ENCODE assay signal across 8 cellular contexts in the genomic region with DNA sequence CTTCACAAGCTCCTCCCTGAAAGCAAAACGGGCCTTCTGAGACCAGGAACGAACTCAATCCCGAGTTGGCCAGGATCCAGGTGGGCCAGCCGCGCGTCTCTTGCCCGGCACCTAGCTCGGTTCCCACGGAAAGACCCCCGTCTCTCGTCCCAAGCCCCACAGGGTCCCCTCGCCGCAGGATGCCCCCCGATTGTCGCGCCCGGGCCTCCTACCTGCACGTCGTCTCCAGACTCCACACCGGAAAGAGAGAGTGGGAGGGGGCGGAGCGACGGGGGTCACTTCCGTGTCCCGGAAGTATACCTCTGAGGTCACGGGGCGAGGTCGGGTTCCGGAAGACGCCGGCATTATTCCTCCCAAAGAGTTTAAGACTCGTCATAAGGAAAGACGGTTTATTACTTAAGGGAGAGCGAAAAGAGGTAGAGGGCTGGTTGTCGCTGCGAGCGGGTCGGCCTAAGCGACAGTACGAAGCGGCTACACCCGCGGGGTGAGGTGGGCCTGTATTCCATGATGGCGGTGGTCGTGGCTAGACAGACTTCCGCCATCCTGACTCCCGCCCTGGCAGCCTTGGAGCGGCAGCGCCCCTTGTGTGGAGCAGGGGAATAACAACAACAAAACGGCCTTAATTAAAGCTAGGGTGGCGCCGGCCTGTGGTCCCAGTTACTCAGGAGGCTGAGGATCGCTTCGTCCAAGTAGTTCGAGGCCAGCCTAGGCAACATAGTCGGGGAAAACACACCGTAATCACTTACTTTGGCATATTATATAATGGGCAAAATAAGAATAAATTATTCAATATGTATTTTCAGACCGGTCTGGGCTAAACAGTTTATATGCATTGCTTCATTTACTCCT. TPM values are rescaled to one million over a fixed set of nuclear protein-coding genes. Genes with fewer than 3 reads are reported as not detected.
DNase-seq lines count a peak whose midpoint lies in the region; ATAC-seq, FAIRE-seq and TF ChIP-seq lines count a peak whose summit lies in the region.

A gene (minus strand): TSS at position 249 of the 849 bp plus-strand sequence. CDS start 2,006 bp downstream, outside the sequence.

- H3K27ac Mint-ChIP-seq in activated naive CD4-positive, alpha-beta T cell treated with anti-CD3 and anti-CD28 coated beads, Interleukin-2, amount 50 U/mL, for 72 hours, result peak within 1 kb of the TSS; percentile 99 to 100

- peak; percentile 82 for DNase-seq in NCI-H1092 (lab: John Stamatoyannopoulos, UW)
- DNase-seq in activated naive CD4-positive, alpha-beta T cell treated with anti-CD3 and anti-CD28 coated beads, Interleukin-2, amount 50 U/mL, for 72 hours (ENCODE audit: low spot score in 2 of 2), result peak; percentile 90 to 94
- peak; percentile 79 to 97 (median 91) for DNase-seq in head of caudate nucleus
- peak; percentile 91 to 96 (median 94) for DNase-seq in pancreas
- peak; percentile 94 to 96 for DNase-seq in tibial artery

- 3% methylated on average over 58 of the region's 58 CpGs for WGBS in pancreas, 2 donors

- intact Hi-C loops in head of caudate nucleus (cut with DNase I) (loop anchor here (5.0 to 10.0 kb wide), 3 partner anchors 38 to 205 kb away; a partner anchor contains a TSS), pancreas (cut with DNase I) (loop anchor here in 1 of 3 donors (10.0 kb wide), 1 partner anchor 395 kb away; a partner anchor contains a TSS), tibial artery (cut with DNase I; ENCODE audit: low total_unique reads) (loop anchor here (5.0 to 10.0 kb wide), 2 partner anchors 38 to 205 kb away; no protein-coding TSS in a partner anchor)

- no peak for FAIRE-seq in pancreas (lab: Jason Lieb, UNC)

- H3K4me3 ChIP-seq in pancreas, result peak within 1 kb of the TSS; percentile 57 to 70 (median 69)
- H3K4me3 ChIP-seq in tibial artery, result peak within 1 kb of the TSS; percentile 68 to 69

- H3K4me1 ChIP-seq in pancreas, result peaks cover 7 to 17% (median 8%) of the 10 kb centered on the region in 3 donors
- H3K4me1 ChIP-seq in tibial artery, result peaks cover 0 to 25% (median 14%) of the 10 kb centered on the region in 4 donors

- peaks cover 14 to 30% (median 26%) of the 10 kb centered on the region in 3 donors for H3K36me3 ChIP-seq in pancreas
- peaks cover 30 to 31% (median 31%) of the 10 kb centered on the region in 3 donors for H3K36me3 ChIP-seq in tibial artery

- no peaks in the 10 kb centered on the region for H3K27me3 ChIP-seq in pancreas
- no peaks in the 10 kb centered on the region for H3K27me3 ChIP-seq in tibial artery

- H3K36me3 Mint-ChIP-seq in activated naive CD4-positive, alpha-beta T cell treated with anti-CD3 and anti-CD28 coated beads, Interleukin-2, amount 50 U/mL, for 72 hours, result peaks cover 43 to 45% of the 10 kb centered on the region in 2 donors

- H3K9me3 Mint-ChIP-seq in activated naive CD4-positive, alpha-beta T cell treated with anti-CD3 and anti-CD28 coated beads, Interleukin-2, amount 50 U/mL, for 72 hours, result no peaks in the 10 kb centered on the region

- ATAC-seq in HG02610 (IDR thresholded peaks at IDR 0.05; ENCODE audit: unreplicated experiment) (peak; percentile 93), SK-N-SH treated with all-trans-retinoic acid at 6 μM for 48 hours (peak; percentile 96), pancreas (peak; percentile 96 to 99 (median 98))
- ATAC-seq in activated naive CD4-positive, alpha-beta T cell treated with anti-CD3 and anti-CD28 coated beads, Interleukin-2, amount 50 U/mL, for 72 hours, result peak; percentile 95 to 98

- H3K27ac ChIP-seq in pancreas (peak within 1 kb of the TSS; percentile 92 to 98 (median 96)), tibial artery (peak within 1 kb of the TSS; percentile 89 to 94)

- H3K9me3 ChIP-seq in pancreas (no peaks in the 10 kb centered on the region), tibial artery (no peaks in the 10 kb centered on the region)

- TF ChIP-seq CTCF in GM12801 (IDR thresholded peaks at IDR 0.05; ENCODE audit: extremely low read depth, insufficient read length) (peak; percentile 2), pancreas (IDR thresholded peaks at IDR 0.05) (peak; percentile 84 to 86 (median 85)), tibial artery (IDR thresholded peaks at IDR 0.05) (peak; percentile 91 to 92)

TF ChIP-seq in SK-N-SH treated with all-trans-retinoic acid at 6 μM for 48 hours, 23 proteins besides CTCF, POLR2A, EP300 and RAD21:
- no peak for TF ChIP-seq OSR1 (CRISPR knock-in tag; IDR thresholded peaks at IDR 0.05)
- peak; percentile 69; the same call in 1 of the 2 replicates for TF ChIP-seq SNAI2 (CRISPR knock-in tag; IDR thresholded peaks at IDR 0.05)
- peak; percentile 68 for TF ChIP-seq ZFP3 (CRISPR knock-in tag; IDR thresholded peaks at IDR 0.05)
- TF ChIP-seq CSDC2 (CRISPR knock-in tag; IDR thresholded peaks at IDR 0.05), result peak; percentile 76; the same call in 1 of the 2 replicates
- TF ChIP-seq, protein P1, sequence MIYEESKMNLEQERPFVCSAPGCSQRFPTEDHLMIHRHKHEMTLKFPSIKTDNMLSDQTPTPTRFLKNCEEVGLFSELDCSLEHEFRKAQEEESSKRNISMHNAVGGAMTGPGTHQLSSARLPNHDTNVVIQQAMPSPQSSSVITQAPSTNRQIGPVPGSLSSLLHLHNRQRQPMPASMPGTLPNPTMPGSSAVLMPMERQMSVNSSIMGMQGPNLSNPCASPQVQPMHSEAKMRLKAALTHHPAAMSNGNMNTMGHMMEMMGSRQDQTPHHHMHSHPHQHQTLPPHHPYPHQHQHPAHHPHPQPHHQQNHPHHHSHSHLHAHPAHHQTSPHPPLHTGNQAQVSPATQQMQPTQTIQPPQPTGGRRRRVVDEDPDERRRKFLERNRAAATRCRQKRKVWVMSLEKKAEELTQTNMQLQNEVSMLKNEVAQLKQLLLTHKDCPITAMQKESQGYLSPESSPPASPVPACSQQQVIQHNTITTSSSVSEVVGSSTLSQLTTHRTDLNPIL (CRISPR knock-in tag; IDR thresholded peaks at IDR 0.05; ENCODE audit: low read depth), result no peak; the same call in 1 of the 2 replicates
- TF ChIP-seq ESRRG (CRISPR knock-in tag; IDR thresholded peaks at IDR 0.05), result peak; percentile 19; the same call in 1 of the 2 replicates
- TF ChIP-seq, protein P2, sequence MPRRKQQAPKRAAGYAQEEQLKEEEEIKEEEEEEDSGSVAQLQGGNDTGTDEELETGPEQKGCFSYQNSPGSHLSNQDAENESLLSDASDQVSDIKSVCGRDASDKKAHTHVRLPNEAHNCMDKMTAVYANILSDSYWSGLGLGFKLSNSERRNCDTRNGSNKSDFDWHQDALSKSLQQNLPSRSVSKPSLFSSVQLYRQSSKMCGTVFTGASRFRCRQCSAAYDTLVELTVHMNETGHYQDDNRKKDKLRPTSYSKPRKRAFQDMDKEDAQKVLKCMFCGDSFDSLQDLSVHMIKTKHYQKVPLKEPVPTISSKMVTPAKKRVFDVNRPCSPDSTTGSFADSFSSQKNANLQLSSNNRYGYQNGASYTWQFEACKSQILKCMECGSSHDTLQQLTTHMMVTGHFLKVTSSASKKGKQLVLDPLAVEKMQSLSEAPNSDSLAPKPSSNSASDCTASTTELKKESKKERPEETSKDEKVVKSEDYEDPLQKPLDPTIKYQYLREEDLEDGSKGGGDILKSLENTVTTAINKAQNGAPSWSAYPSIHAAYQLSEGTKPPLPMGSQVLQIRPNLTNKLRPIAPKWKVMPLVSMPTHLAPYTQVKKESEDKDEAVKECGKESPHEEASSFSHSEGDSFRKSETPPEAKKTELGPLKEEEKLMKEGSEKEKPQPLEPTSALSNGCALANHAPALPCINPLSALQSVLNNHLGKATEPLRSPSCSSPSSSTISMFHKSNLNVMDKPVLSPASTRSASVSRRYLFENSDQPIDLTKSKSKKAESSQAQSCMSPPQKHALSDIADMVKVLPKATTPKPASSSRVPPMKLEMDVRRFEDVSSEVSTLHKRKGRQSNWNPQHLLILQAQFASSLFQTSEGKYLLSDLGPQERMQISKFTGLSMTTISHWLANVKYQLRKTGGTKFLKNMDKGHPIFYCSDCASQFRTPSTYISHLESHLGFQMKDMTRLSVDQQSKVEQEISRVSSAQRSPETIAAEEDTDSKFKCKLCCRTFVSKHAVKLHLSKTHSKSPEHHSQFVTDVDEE (CRISPR knock-in tag; IDR thresholded peaks at IDR 0.05), result peak; percentile 77
- TF ChIP-seq, protein P3, sequence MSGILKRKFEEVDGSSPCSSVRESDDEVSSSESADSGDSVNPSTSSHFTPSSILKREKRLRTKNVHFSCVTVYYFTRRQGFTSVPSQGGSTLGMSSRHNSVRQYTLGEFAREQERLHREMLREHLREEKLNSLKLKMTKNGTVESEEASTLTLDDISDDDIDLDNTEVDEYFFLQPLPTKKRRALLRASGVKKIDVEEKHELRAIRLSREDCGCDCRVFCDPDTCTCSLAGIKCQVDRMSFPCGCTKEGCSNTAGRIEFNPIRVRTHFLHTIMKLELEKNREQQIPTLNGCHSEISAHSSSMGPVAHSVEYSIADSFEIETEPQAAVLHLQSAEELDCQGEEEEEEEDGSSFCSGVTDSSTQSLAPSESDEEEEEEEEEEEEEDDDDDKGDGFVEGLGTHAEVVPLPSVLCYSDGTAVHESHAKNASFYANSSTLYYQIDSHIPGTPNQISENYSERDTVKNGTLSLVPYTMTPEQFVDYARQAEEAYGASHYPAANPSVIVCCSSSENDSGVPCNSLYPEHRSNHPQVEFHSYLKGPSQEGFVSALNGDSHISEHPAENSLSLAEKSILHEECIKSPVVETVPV (CRISPR knock-in tag; IDR thresholded peaks at IDR 0.05), result peak; percentile 20
TF ChIP-seq in SK-N-SH treated with all-trans-retinoic acid at 6 μM for 48 hours: peak in this region for 6.

RNA-seq across cellular contexts. Expression of the gene that starts here (rescaled TPM):
- total RNA-seq in activated naive CD4-positive, alpha-beta T cell treated with anti-CD3 and anti-CD28 coated beads, Interleukin-2, amount 50 U/mL, for 72 hours, result 1,000 to 10,000 TPM; 2,876 to 3,412 TPM
- 1,000 to 10,000 TPM; 1,164 to 1,840 (median 1,380) TPM for total RNA-seq in pancreas
- 1,000 to 10,000 TPM; 2,004 to 2,138 TPM for polyA plus RNA-seq in pancreas

Comparison
In these comparisons a context has a peak if more than half of its experiments do, and no peak if none do; other contexts are left out.
1. Peak in every context shown above with its lines: DNase-seq, ATAC-seq, H3K4me3 ChIP-seq and H3K27ac ChIP-seq.
2. CTCF ChIP-seq: peak in every context shown above with its lines; median percentile 92 in tibial artery; 85 in pancreas; 2 in GM12801.